Comparison of ENCODE assay signal across 8 cellular contexts in genomic region chrX:19846995-19847790, GRCh38. TPM values are rescaled to one million over a fixed set of nuclear protein-coding genes. Genes with fewer than 3 reads are reported as not detected.
A peak's percentile ranks its signal among the peaks of the same experiment; 100 is the strongest.
DNase-seq lines count a peak whose midpoint lies in the region; ATAC-seq and TF ChIP-seq lines count a peak whose summit lies in the region.

No MANE protein-coding gene starts in this region.

- peaks cover 3% of the 10 kb centered on the region for H3K36me3 Mint-ChIP-seq in activated T-cell treated with anti-CD3 and anti-CD28 coated beads, Interleukin-2, amount 50 U/mL, for 24 hours (ENCODE audit: low read depth)
- H3K36me3 Mint-ChIP-seq in naive thymus-derived CD4-positive, alpha-beta T cell, result peaks cover 0 to 2% (median 0%) of the 10 kb centered on the region in 5 donors

- peak overlapping the region; percentile 61 for H3K27ac ChIP-seq in naive thymus-derived CD4-positive, alpha-beta T cell (ENCODE audit: low read depth, low read length)
- no peak overlapping the region for H3K27ac ChIP-seq in prostate gland

- no peak for TF ChIP-seq POLR2A in prostate gland (IDR thresholded peaks at IDR 0.05)

- H3K27me3 Mint-ChIP-seq in activated T-cell treated with anti-CD3 and anti-CD28 coated beads, Interleukin-2, amount 50 U/mL, for 24 hours, result peaks cover 12% of the 10 kb centered on the region
- H3K27me3 Mint-ChIP-seq in naive thymus-derived CD4-positive, alpha-beta T cell, result no peaks in the 10 kb centered on the region

- peak; percentile 82 for ATAC-seq in naive thymus-derived CD4-positive, alpha-beta T cell

- peak overlapping the region; percentile 29 for H3K4me3 Mint-ChIP-seq in activated T-cell treated with anti-CD3 and anti-CD28 coated beads, Interleukin-2, amount 50 U/mL, for 24 hours
- H3K4me3 Mint-ChIP-seq in naive thymus-derived CD4-positive, alpha-beta T cell, result peak overlapping the region; percentile 25 to 80 (median 61)

- no peak for TF ChIP-seq CTCF in prostate gland (IDR thresholded peaks at IDR 0.05)

- POLR2A ChIA-PET in naive thymus-derived CD4-positive, alpha-beta T cell (lab: Charles Lee), result interaction anchor here (0.8 to 1.5 kb wide), 5 partner anchors 10 to 101 kb away, joined by 3 to 7 read pairs (median 3); no protein-coding TSS in a partner anchor

- H3K27ac Mint-ChIP-seq in activated T-cell treated with anti-CD3 and anti-CD28 coated beads, Interleukin-2, amount 50 U/mL, for 24 hours, result peak overlapping the region; percentile 82
- H3K27ac Mint-ChIP-seq in naive thymus-derived CD4-positive, alpha-beta T cell, result peak overlapping the region; percentile 53 to 97 (median 86)

- no peaks in the 10 kb centered on the region for H3K36me3 ChIP-seq in naive thymus-derived CD4-positive, alpha-beta T cell (ENCODE audit: control insufficient read depth in 2 of 3, insufficient read depth in 3 of 3, low read length in 3 of 3)
- H3K36me3 ChIP-seq in prostate gland (no peaks in the 10 kb centered on the region), HAP-1 (replicated peaks) (no peaks in the 10 kb centered on the region)

- peaks cover 62% of the 10 kb centered on the region for H3K4me1 Mint-ChIP-seq in activated T-cell treated with anti-CD3 and anti-CD28 coated beads, Interleukin-2, amount 50 U/mL, for 24 hours (ENCODE audit: low read depth)
- peaks cover 0 to 70% (median 55%) of the 10 kb centered on the region in 7 donors for H3K4me1 Mint-ChIP-seq in naive thymus-derived CD4-positive, alpha-beta T cell

- H3K4me3 ChIP-seq in naive thymus-derived CD4-positive, alpha-beta T cell (ENCODE audit: low read length), result peak overlapping the region; percentile 16
- no peak overlapping the region for H3K4me3 ChIP-seq in prostate gland
- H3K4me3 ChIP-seq in HAP-1, result no peak overlapping the region

- H3K9me3 Mint-ChIP-seq in activated T-cell treated with anti-CD3 and anti-CD28 coated beads, Interleukin-2, amount 50 U/mL, for 24 hours, result no peaks in the 10 kb centered on the region
- H3K9me3 Mint-ChIP-seq in naive thymus-derived CD4-positive, alpha-beta T cell, result no peaks in the 10 kb centered on the region

- intact Hi-C loops in naive thymus-derived CD4-positive, alpha-beta T cell (cut with micrococcal nuclease), result loop anchor here in 1 of 2 donors (1.0 kb wide), 1 partner anchor 9 kb away; no protein-coding TSS in a partner anchor
- intact Hi-C loops in prostate gland (cut with DNase I), result no loop called here

- no peak for DNase-seq in activated T-cell treated with anti-CD3 and anti-CD28 coated beads, Interleukin-2, amount 50 U/mL, for 24 hours
- no peak for DNase-seq in activated T-cell treated with anti-CD3 and anti-CD28 coated beads, Interleukin-2, amount 50 U/mL, for 1 hour
- DNase-seq in NOMO-1 treated with dmso at 0.1 percent for 144 hours (lab: John Stamatoyannopoulos, UW; ENCODE audit: unreplicated experiment) (peak; percentile 48), brain pericyte (ENCODE audit: low read depth, low spot score) (peak; percentile 60), ecto neural progenitor cell (ENCODE audit: low spot score) (no peak), prostate gland (ENCODE audit: low spot score) (no peak), HAP-1 (ENCODE audit: low spot score in 2 of 2) (no peak)
- DNase-seq in naive thymus-derived CD4-positive, alpha-beta T cell, result no peak

- no peaks in the 10 kb centered on the region for H3K9me3 ChIP-seq in naive thymus-derived CD4-positive, alpha-beta T cell (ENCODE audit: control insufficient read depth in 2 of 3, low read length in 3 of 3)
- H3K9me3 ChIP-seq in prostate gland, result no peaks in the 10 kb centered on the region
- H3K9me3 ChIP-seq in HAP-1, result no peaks in the 10 kb centered on the region

- WGBS in prostate gland, result 59% methylated on average over 8 of the region's 9 CpGs

- peaks cover 9 to 18% of the 10 kb centered on the region in 2 donors for H3K4me1 ChIP-seq in naive thymus-derived CD4-positive, alpha-beta T cell (ENCODE audit: control insufficient read depth in 2 of 2, insufficient read depth in 2 of 2, low read length in 2 of 2)
- H3K4me1 ChIP-seq in prostate gland (replicated peaks) (no peaks in the 10 kb centered on the region), HAP-1 (no peaks in the 10 kb centered on the region)

- in situ Hi-C loops in HAP-1 (cut with MboI; ENCODE audit: low sequenced_read_pairs), result no loop called here

- CTCF ChIA-PET in naive thymus-derived CD4-positive, alpha-beta T cell (lab: Charles Lee), result interaction anchor here (0.8 kb wide), 1 partner anchor 8 kb away, joined by 4 read pairs; no protein-coding TSS in a partner anchor

- H3K27me3 ChIP-seq in naive thymus-derived CD4-positive, alpha-beta T cell (ENCODE audit: control insufficient read depth in 2 of 2, insufficient read depth in 2 of 2, low read length in 2 of 2), result no peaks in the 10 kb centered on the region
- H3K27me3 ChIP-seq in prostate gland (replicated peaks; ENCODE audit: insufficient read depth) (no peaks in the 10 kb centered on the region), HAP-1 (ENCODE audit: low read depth) (no peaks in the 10 kb centered on the region)

RNA-seq across cellular contexts. Expression of gene SH3KBP1, which starts 40.2 kb away (rescaled TPM):
- 100 to 1,000 TPM; 103 to 130 (median 129) TPM for total RNA-seq in naive thymus-derived CD4-positive, alpha-beta T cell
- polyA plus RNA-seq in naive thymus-derived CD4-positive, alpha-beta T cell, result 100 to 1,000 TPM; 137 to 183 TPM
- total RNA-seq in prostate gland, result 1 to 10 TPM; 4.2 to 8.0 TPM

Comparison
In these comparisons a context has a peak if more than half of its experiments do, and no peak if none do; other contexts are left out.
1. DNase-seq: peak in NOMO-1 treated with dmso at 0.1 percent for 144 hours (single experiment) and brain pericyte (single experiment); none in activated T-cell treated with anti-CD3 and anti-CD28 coated beads, Interleukin-2, amount 50 U/mL, for 24 hours (single experiment), activated T-cell treated with anti-CD3 and anti-CD28 coated beads, Interleukin-2, amount 50 U/mL, for 1 hour (single experiment), naive thymus-derived CD4-positive, alpha-beta T cell (0 of 9), ecto neural progenitor cell (single experiment), prostate gland (single experiment) and HAP-1 (0 of 2).
2. RNA of gene SH3KBP1, which starts 40.2 kb away (total RNA-seq): 103 to 130 TPM in naive thymus-derived CD4-positive, alpha-beta T cell; 4.2 to 8.0 TPM in prostate gland; every median in the first group is over 10 times any median in the second.